28 cellular contexts compared by ENCODE assay signal in the genomic region with DNA sequence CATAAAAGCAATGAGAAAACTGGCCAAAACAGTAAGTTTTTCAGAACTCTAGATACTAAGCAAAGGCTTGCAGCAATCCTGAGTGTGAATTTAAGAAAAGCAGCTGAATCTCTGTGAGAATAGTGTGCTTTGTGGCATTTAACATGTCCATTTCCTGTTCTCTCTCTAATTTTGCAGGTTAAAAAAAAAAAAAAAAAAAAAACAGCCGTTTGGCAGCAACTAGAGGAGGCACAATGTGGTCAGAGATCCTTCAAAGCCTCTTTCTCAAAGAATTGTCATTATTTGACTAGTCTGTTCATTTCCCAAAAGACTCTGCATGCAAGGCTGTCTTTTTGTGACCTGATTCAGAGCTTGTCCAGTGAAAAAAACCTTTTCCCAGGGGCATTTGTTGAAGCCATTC.
"Had no signal": no experiment of that assay in that cellular context is flagged by ENCODE, and none has a peak within 500 bp of the region (broad histone marks: within the 10 kb centered on the region; RNA-seq: fewer than 3 reads in every experiment).

No MANE protein-coding gene starts in this region.

- H3K4me3 ChIP-seq: ascending aorta, breast epithelium, cardiac muscle cell, colonic mucosa had no signal

- H3K27me3 ChIP-seq: ascending aorta, breast epithelium, cardiac muscle cell, colonic mucosa had no signal

- FAIRE-seq: frontal cortex had no signal

- DNase-seq: activated B cell treated with CpG ODN at 0.5 μM for 24 hours; activated CD4-positive, alpha-beta memory T cell treated with anti-CD3 and anti-CD28 coated beads, Interleukin-2, amount 10 ng/mL, durations not matched to agents 7 days and 5 days; activated CD4-positive, alpha-beta T cell treated with anti-CD3 and anti-CD28 coated beads for 48 hours; activated CD4-positive, alpha-beta T cell treated with anti-CD3 and anti-CD28 coated beads, Interleukin-2, amount 50 U/mL, for 4 hours; activated CD8-positive, alpha-beta memory T cell treated with anti-CD3 and anti-CD28 coated beads, Interleukin-2, amount 50 U/mL, for 48 hours; activated gamma-delta T cell; activated naive CD4-positive, alpha-beta T cell; activated naive CD4-positive, alpha-beta T cell treated with anti-CD3 and anti-CD28 coated beads, Interleukin-2, amount 10 ng/mL, durations not matched to agents 7 days and 5 days; activated naive CD8-positive, alpha-beta T cell treated with anti-CD3 and anti-CD28 coated beads, Interleukin-2, amount 10 ng/mL, durations not matched to agents 7 days and 5 days; activated T-cell treated with anti-CD3 and anti-CD28 coated beads for 4 hours; activated T-cell treated with anti-CD3 and anti-CD28 coated beads, Interleukin-2, amount 50 U/mL, for 24 hours; activated T-cell treated with anti-CD3 and anti-CD28 coated beads, Interleukin-2, amount 50 U/mL, for 72 hours; central memory CD4-positive, alpha-beta T cell; cerebellar nuclear complex; colonic mucosa; effector memory CD4-positive, alpha-beta T cell; endodermal cell; foreskin fibroblast; head of caudate nucleus; T-cell; T1000; WERI-Rb-1 had no signal

- H3K4me1 ChIP-seq: ascending aorta, breast epithelium, colonic mucosa had no signal

- H3K27ac ChIP-seq: ascending aorta, breast epithelium, cardiac muscle cell, colonic mucosa, WERI-Rb-1 had no signal

- H3K9me3 ChIP-seq: ascending aorta, colonic mucosa had no signal

- ATAC-seq: activated CD4-positive, CD25-positive, alpha-beta regulatory T cell treated with anti-CD3 and anti-CD28 coated beads, Interleukin-2, amount 50 U/mL, for 24 hours; activated naive CD4-positive, alpha-beta T cell treated with anti-CD3 and anti-CD28 coated beads, Interleukin-2, amount 50 U/mL, for 72 hours; activated T-cell treated with anti-CD3 and anti-CD28 coated beads, Interleukin-2, amount 50 U/mL, for 72 hours; T-cell had no signal

- H3K36me3 ChIP-seq: ascending aorta, breast epithelium, cardiac muscle cell, colonic mucosa, WERI-Rb-1 had no signal
